ENCODE assay signal across 20 cellular contexts in the genomic region with DNA sequence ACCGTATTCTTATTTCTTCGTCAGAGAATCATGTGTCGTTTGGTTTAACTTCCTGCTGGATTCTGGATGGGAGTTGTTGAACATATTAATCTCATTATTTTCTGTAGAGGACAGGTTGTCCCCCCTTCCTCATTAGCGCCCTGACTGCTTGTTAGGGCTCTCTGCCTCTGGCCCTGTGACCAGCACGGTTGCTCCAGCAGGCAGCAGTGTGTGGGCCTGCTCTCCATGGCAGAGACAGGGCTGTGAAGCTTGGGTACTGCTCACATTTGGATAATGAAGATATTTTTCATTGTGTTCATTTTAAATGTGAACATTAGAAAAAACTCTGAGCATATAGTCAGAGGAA.
A peak's percentile ranks its signal among the peaks of the same experiment; 100 is the strongest.
DNase-seq lines count a peak whose midpoint lies in the region; ATAC-seq and TF ChIP-seq lines count a peak whose summit lies in the region.
"Had no signal": no experiment of that assay in that cellular context is flagged by ENCODE, and none has a peak within 500 bp of the region (broad histone marks: within the 10 kb centered on the region; RNA-seq: fewer than 3 reads in every experiment).

No MANE protein-coding gene starts in this region.

- H3K4me2 ChIP-seq in GM23338 = no peak overlapping the region

- peaks cover 10% of the 10 kb centered on the region; the same call in 1 of the 2 replicates for H3K79me2 ChIP-seq in GM23338 (replicated peaks; ENCODE audit: insufficient read depth)

- H3K4me3 Mint-ChIP-seq in GM23338 = no peak overlapping the region
- H3K4me3 Mint-ChIP-seq: activated CD8-positive, alpha-beta T cell treated with anti-CD3 and anti-CD28 coated beads, Interleukin-2, amount 10 ng/mL, durations not matched to agents 7 days and 5 days; activated naive CD8-positive, alpha-beta T cell treated with anti-CD3 and anti-CD28 coated beads, Interleukin-2, amount 10 ng/mL, durations not matched to agents 7 days and 5 days; naive thymus-derived CD4-positive, alpha-beta T cell had no signal

- ATAC-seq in GM23338 = no peak
- ATAC-seq: activated CD8-positive, alpha-beta T cell treated with anti-CD3 and anti-CD28 coated beads, Interleukin-2, amount 10 ng/mL, durations not matched to agents 7 days and 5 days; K562; naive thymus-derived CD4-positive, alpha-beta T cell had no signal

- H4K20me1 ChIP-seq in GM23338 (replicated peaks; ENCODE audit: insufficient read depth) = peaks cover 11% of the 10 kb centered on the region; the same call in 1 of the 2 replicates

- H3F3A ChIP-seq in GM23338 (replicated peaks; ENCODE audit: low read depth) = no peaks in the 10 kb centered on the region

- TF ChIP-seq POLR2A in sigmoid colon (IDR thresholded peaks at IDR 0.05) = no peak

- H2AFZ ChIP-seq in GM23338 = no peak overlapping the region

- H3K36me3 Mint-ChIP-seq in GM23338 (ENCODE audit: low read depth) = peaks cover 53% of the 10 kb centered on the region

- H3K27me3 ChIP-seq in GM23338 (ENCODE audit: insufficient read depth) = no peaks in the 10 kb centered on the region
- no peaks in the 10 kb centered on the region for H3K27me3 ChIP-seq in sigmoid colon
- H3K27me3 ChIP-seq: SJCRH30, tibial nerve had no signal

- no peak overlapping the region for H3K4me3 ChIP-seq in GM23338
- H3K4me3 ChIP-seq in mesodermal cell (ENCODE audit: extremely low read depth, insufficient read depth, low read length, poor library complexity, severe bottlenecking) = no peak overlapping the region
- H3K4me3 ChIP-seq in sigmoid colon = no peak overlapping the region
- H3K4me3 ChIP-seq: K562, SJCRH30, tibial nerve had no signal

- H3K9me3 ChIP-seq in mesodermal cell (ENCODE audit: control insufficient read depth, low read length) = no peaks in the 10 kb centered on the region
- no peaks in the 10 kb centered on the region for H3K9me3 ChIP-seq in sigmoid colon
- H3K9me3 ChIP-seq: SJCRH30, tibial nerve had no signal

- peak overlapping the region; percentile 40; the same call in 1 of the 2 replicates for H3K27ac Mint-ChIP-seq in GM23338
- H3K27ac Mint-ChIP-seq: activated CD8-positive, alpha-beta T cell treated with anti-CD3 and anti-CD28 coated beads, Interleukin-2, amount 10 ng/mL, durations not matched to agents 7 days and 5 days; activated naive CD8-positive, alpha-beta T cell treated with anti-CD3 and anti-CD28 coated beads, Interleukin-2, amount 10 ng/mL, durations not matched to agents 7 days and 5 days had no signal

- H3K27me3 Mint-ChIP-seq in GM23338 (ENCODE audit: insufficient read depth, low read depth, poor library complexity) = peaks cover 7% of the 10 kb centered on the region
- H3K27me3 Mint-ChIP-seq: activated naive CD8-positive, alpha-beta T cell treated with anti-CD3 and anti-CD28 coated beads, Interleukin-2, amount 10 ng/mL, durations not matched to agents 7 days and 5 days; naive thymus-derived CD4-positive, alpha-beta T cell had no signal

- peaks cover 28% of the 10 kb centered on the region for H3K4me1 Mint-ChIP-seq in GM23338

- 100% methylated on average over 1 of the region's 5 CpGs; no CpG with 5 or more reads in 1 of the 2 experiments for WGBS in mesodermal cell (ENCODE audit: insufficient coverage in 2 of 2), 2 experiments
- WGBS in sigmoid colon, 2 donors = 89 to 93% methylated on average over 5 of the region's 5 CpGs

- TF ChIP-seq CTCF in GM23338 (conservative IDR thresholded peaks at IDR 0.05; ENCODE audit: low read depth in 2 of 2) (no peak), sigmoid colon (IDR thresholded peaks at IDR 0.05) (no peak)

- H3K27ac ChIP-seq in GM23338 (ENCODE audit: low read depth) (0 out of 2 replicates have a peak overlapping the region, but pooled peaks have one; percentile 34), angular gyrus (ENCODE audit: low read depth, low read length) (peak overlapping the region; percentile 9), mesodermal cell (ENCODE audit: low read depth, low read length, severe bottlenecking) (peak overlapping the region; percentile 26), sigmoid colon (peak overlapping the region; percentile 86 to 88 (median 86))
- H3K27ac ChIP-seq: epithelial cell of prostate, SJCRH30, tibial nerve had no signal

- no peaks in the 10 kb centered on the region for H3K9me2 ChIP-seq in GM23338 (ENCODE audit: insufficient read depth)

- H3K9me3 Mint-ChIP-seq in GM23338 = no peaks in the 10 kb centered on the region
- H3K9me3 Mint-ChIP-seq: activated naive CD8-positive, alpha-beta T cell treated with anti-CD3 and anti-CD28 coated beads, Interleukin-2, amount 10 ng/mL, durations not matched to agents 7 days and 5 days; naive thymus-derived CD4-positive, alpha-beta T cell had no signal

- no peak for DNase-seq in GM23338 (ENCODE audit: low spot score)
- DNase-seq in sigmoid colon = no peak
- no peak for DNase-seq in activated CD4-positive, CD25-positive, alpha-beta regulatory T cell treated with anti-CD3 and anti-CD28 coated beads, Interleukin-2, amount 50 U/mL, for 72 hours
- no peak for DNase-seq in hepatic stellate cell (ENCODE audit: low spot score)
- no peak for DNase-seq in GOT3 (lab: John Stamatoyannopoulos, UW)
- DNase-seq in stimulated activated CD4-positive, alpha-beta T cell treated with anti-CD3 and anti-CD28 coated beads, Interleukin-4, amount 100 ng/mL, for 24 hours = no peak
- DNase-seq: activated CD8-positive, alpha-beta T cell treated with anti-CD3 and anti-CD28 coated beads, Interleukin-2, amount 10 ng/mL, durations not matched to agents 7 days and 5 days; activated naive CD8-positive, alpha-beta T cell treated with anti-CD3 and anti-CD28 coated beads, Interleukin-2, amount 10 ng/mL, durations not matched to agents 7 days and 5 days; dermis blood vessel endothelial cell; mammary epithelial cell; naive thymus-derived CD4-positive, alpha-beta T cell; NCI-H82; SJCRH30; stimulated activated CD4-positive, alpha-beta T cell treated with anti-CD3 and anti-CD28 coated beads, Interleukin-15, amount 100 ng/mL, for 24 hours; T-helper 2 cell had no signal

- peaks cover 11% of the 10 kb centered on the region; the same call in 1 of the 2 replicates for H3K36me3 ChIP-seq in GM23338 (ENCODE audit: insufficient read depth)
- peaks cover 65% of the 10 kb centered on the region for H3K36me3 ChIP-seq in mesodermal cell (ENCODE audit: control insufficient read depth, insufficient read depth, low read length)
- peaks cover 17 to 42% (median 27%) of the 10 kb centered on the region in 4 donors for H3K36me3 ChIP-seq in sigmoid colon

- TF ChIP-seq EP300 in sigmoid colon (IDR thresholded peaks at IDR 0.05) = no peak

- intact Hi-C loops in sigmoid colon (cut with DNase I) = no loop called here

- H3K4me1 ChIP-seq in GM23338 (ENCODE audit: insufficient read depth) = peaks cover 16% of the 10 kb centered on the region
- H3K4me1 ChIP-seq in mesodermal cell (ENCODE audit: control insufficient read depth, insufficient read depth, low read length, poor library complexity, severe bottlenecking) = peaks cover 29% of the 10 kb centered on the region
- peaks cover 0 to 63% (median 56%) of the 10 kb centered on the region in 4 donors for H3K4me1 ChIP-seq in sigmoid colon

TF ChIP-seq in GM23338, 12 proteins besides CTCF, POLR2A, EP300 and RAD21 (continues in another document):
- TF ChIP-seq NANOG (IDR thresholded peaks at IDR 0.05; ENCODE audit: borderline replicate concordance) (no peak), CREB1 (CRISPR knock-in tag; IDR thresholded peaks at IDR 0.05; ENCODE audit: low read depth) (no peak), EZH2phosphoT487 (IDR thresholded peaks at IDR 0.05; ENCODE audit: unreplicated experiment) (no peak), JUNB (IDR thresholded peaks at IDR 0.05; ENCODE audit: unreplicated experiment) (no peak)
- TF ChIP-seq, protein P1, sequence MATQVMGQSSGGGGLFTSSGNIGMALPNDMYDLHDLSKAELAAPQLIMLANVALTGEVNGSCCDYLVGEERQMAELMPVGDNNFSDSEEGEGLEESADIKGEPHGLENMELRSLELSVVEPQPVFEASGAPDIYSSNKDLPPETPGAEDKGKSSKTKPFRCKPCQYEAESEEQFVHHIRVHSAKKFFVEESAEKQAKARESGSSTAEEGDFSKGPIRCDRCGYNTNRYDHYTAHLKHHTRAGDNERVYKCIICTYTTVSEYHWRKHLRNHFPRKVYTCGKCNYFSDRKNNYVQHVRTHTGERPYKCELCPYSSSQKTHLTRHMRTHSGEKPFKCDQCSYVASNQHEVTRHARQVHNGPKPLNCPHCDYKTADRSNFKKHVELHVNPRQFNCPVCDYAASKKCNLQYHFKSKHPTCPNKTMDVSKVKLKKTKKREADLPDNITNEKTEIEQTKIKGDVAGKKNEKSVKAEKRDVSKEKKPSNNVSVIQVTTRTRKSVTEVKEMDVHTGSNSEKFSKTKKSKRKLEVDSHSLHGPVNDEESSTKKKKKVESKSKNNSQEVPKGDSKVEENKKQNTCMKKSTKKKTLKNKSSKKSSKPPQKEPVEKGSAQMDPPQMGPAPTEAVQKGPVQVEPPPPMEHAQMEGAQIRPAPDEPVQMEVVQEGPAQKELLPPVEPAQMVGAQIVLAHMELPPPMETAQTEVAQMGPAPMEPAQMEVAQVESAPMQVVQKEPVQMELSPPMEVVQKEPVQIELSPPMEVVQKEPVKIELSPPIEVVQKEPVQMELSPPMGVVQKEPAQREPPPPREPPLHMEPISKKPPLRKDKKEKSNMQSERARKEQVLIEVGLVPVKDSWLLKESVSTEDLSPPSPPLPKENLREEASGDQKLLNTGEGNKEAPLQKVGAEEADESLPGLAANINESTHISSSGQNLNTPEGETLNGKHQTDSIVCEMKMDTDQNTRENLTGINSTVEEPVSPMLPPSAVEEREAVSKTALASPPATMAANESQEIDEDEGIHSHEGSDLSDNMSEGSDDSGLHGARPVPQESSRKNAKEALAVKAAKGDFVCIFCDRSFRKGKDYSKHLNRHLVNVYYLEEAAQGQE (IDR thresholded peaks at IDR 0.05; ENCODE audit: unreplicated experiment) = no peak
- TF ChIP-seq, protein P2, sequence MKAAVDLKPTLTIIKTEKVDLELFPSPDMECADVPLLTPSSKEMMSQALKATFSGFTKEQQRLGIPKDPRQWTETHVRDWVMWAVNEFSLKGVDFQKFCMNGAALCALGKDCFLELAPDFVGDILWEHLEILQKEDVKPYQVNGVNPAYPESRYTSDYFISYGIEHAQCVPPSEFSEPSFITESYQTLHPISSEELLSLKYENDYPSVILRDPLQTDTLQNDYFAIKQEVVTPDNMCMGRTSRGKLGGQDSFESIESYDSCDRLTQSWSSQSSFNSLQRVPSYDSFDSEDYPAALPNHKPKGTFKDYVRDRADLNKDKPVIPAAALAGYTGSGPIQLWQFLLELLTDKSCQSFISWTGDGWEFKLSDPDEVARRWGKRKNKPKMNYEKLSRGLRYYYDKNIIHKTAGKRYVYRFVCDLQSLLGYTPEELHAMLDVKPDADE (IDR thresholded peaks at IDR 0.05) = no peak

Comparison
In these comparisons a context has a peak if more than half of its experiments do, and no peak if none do; other contexts are left out.
1. H3K27ac ChIP-seq: peak in every context shown above with its lines; median percentile 86 in sigmoid colon; 34 in GM23338; 26 in mesodermal cell; 9 in angular gyrus.